In the genomic region with DNA sequence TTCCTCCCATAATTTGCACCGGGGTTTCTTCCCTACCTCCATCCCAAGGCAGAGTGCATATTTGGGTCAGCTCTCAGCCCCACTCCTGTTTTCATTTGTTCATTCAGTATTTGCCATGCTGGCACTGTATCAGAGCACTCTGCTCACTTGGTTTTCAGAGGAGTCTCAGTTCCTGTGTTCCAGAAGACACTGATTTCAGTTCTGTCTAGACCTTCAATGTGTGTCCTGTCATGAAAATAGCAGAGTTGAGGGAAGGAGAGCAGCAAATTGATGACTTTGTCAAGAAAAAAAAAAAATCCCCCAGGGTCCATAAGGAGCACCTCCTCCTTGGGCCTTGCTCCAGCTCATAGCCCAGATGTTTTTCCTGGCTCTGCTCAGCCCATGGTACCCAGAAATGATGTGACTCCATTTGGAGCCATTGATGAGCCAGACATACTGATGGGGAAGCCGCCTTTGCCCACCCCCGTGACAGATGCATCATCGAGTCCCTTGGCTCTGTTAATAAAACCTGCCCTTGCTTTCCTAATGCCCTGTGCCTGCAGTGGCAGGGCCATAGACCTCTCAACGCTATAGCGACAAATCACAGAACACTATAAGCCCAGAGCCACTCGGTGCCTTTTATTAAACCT, we compare ENCODE assay signal across 15 cellular contexts.
"Had no signal": no experiment of that assay in that cellular context is flagged by ENCODE, and none has a peak within 500 bp of the region (broad histone marks: within the 10 kb centered on the region; RNA-seq: fewer than 3 reads in every experiment).

No MANE protein-coding gene starts in this region.

- ATAC-seq: activated CD4-positive, alpha-beta T cell treated with anti-CD3 and anti-CD28 coated beads for 36 hours; stimulated activated memory B cell treated with anti-CD40 and anti-IgM and Interleukin-4, amounts not matched to agents 10 μg/mL and 1 μg/mL and 100 μg/mL, for 72 hours had no signal

- H3K4me1 ChIP-seq: suprapubic skin, transverse colon, uterus had no signal

- H3K9ac ChIP-seq: SK-N-SH had no signal

- H3K9me3 ChIP-seq: SK-N-SH, stomach, suprapubic skin, transverse colon, uterus had no signal

- H3K36me3 ChIP-seq: stomach, suprapubic skin, transverse colon, uterus had no signal

- H3K27ac ChIP-seq: stomach, suprapubic skin, transverse colon, uterus had no signal

- DNase-seq: activated B cell treated with CpG ODN at 0.5 μM for 24 hours; activated CD4-positive, alpha-beta T cell treated with anti-CD3 and anti-CD28 coated beads for 36 hours; activated CD4-positive, alpha-beta T cell treated with anti-CD3 and anti-CD28 coated beads, Interleukin-2, amount 50 U/mL, for 48 hours; activated naive CD4-positive, alpha-beta T cell treated with anti-CD3 and anti-CD28 coated beads for 36 hours; activated naive CD8-positive, alpha-beta T cell treated with anti-CD3 and anti-CD28 coated beads, Interleukin-2, amount 10 ng/mL, durations not matched to agents 7 days and 5 days; activated T-cell treated with anti-CD3 and anti-CD28 coated beads, Interleukin-2, amount 50 U/mL, for 48 hours; amniotic stem cell; effector CD4-positive, alpha-beta T cell; erythroblast; SK-N-SH; stomach; transverse colon; uterus had no signal

- H3K4me2 ChIP-seq: SK-N-SH had no signal

- H3K27me3 ChIP-seq: stomach, suprapubic skin, transverse colon, uterus had no signal

- H3K4me3 ChIP-seq: stomach, suprapubic skin, transverse colon, uterus had no signal
